ENCODE assay signal across 28 cellular contexts in genomic region chr20:12291386-12291785, GRCh38.
"Had no signal": no experiment of that assay in that cellular context is flagged by ENCODE, and none has a peak within 500 bp of the region (broad histone marks: within the 10 kb centered on the region; RNA-seq: fewer than 3 reads in every experiment).

No MANE protein-coding gene starts in this region.

- FAIRE-seq: colon, endometrium, endothelial cell of umbilical vein, frontal cortex had no signal

- H3K9me3 ChIP-seq: colonic mucosa, esophagus squamous epithelium, gastrocnemius medialis had no signal

- H3K27ac ChIP-seq: colonic mucosa, coronary artery, dorsolateral prefrontal cortex, epithelial cell of prostate, esophagus muscularis mucosa, esophagus squamous epithelium, foreskin keratinocyte, gastrocnemius medialis, gastroesophageal sphincter, heart left ventricle, heart right ventricle had no signal

- H3K27me3 ChIP-seq: colonic mucosa, dorsolateral prefrontal cortex, esophagus muscularis mucosa, esophagus squamous epithelium, foreskin keratinocyte, gastrocnemius medialis, gastroesophageal sphincter, heart left ventricle, heart right ventricle had no signal

- ATAC-seq: effector memory CD8-positive, alpha-beta T cell; esophagus mucosa; foreskin keratinocyte; gastrocnemius medialis; gastroesophageal sphincter; heart left ventricle; heart right ventricle had no signal

- DNase-seq: colonic mucosa; cortex of kidney; dermis blood vessel endothelial cell; dorsolateral prefrontal cortex; effector CD4-positive, alpha-beta T cell; effector CD8-positive, alpha-beta T cell; effector memory CD4-positive, alpha-beta T cell; effector memory CD8-positive, alpha-beta T cell; endodermal cell; erythroblast; esophagus squamous epithelium; foreskin fibroblast; foreskin keratinocyte; foreskin melanocyte; gastrocnemius medialis; glutamatergic neuron; head of caudate nucleus; heart left ventricle; heart right ventricle had no signal

- H3K4me1 ChIP-seq: colonic mucosa, esophagus muscularis mucosa, gastrocnemius medialis, gastroesophageal sphincter, heart left ventricle, heart right ventricle had no signal

- H3K36me3 ChIP-seq: colonic mucosa, esophagus muscularis mucosa, esophagus squamous epithelium, gastrocnemius medialis, gastroesophageal sphincter, heart left ventricle, heart right ventricle had no signal

- H3K4me3 ChIP-seq: colonic mucosa, coronary artery, dorsolateral prefrontal cortex, esophagus muscularis mucosa, esophagus squamous epithelium, gastrocnemius medialis, gastroesophageal sphincter, heart left ventricle, heart right ventricle had no signal
